ENCODE assay signal across 14 cellular contexts in the genomic region with DNA sequence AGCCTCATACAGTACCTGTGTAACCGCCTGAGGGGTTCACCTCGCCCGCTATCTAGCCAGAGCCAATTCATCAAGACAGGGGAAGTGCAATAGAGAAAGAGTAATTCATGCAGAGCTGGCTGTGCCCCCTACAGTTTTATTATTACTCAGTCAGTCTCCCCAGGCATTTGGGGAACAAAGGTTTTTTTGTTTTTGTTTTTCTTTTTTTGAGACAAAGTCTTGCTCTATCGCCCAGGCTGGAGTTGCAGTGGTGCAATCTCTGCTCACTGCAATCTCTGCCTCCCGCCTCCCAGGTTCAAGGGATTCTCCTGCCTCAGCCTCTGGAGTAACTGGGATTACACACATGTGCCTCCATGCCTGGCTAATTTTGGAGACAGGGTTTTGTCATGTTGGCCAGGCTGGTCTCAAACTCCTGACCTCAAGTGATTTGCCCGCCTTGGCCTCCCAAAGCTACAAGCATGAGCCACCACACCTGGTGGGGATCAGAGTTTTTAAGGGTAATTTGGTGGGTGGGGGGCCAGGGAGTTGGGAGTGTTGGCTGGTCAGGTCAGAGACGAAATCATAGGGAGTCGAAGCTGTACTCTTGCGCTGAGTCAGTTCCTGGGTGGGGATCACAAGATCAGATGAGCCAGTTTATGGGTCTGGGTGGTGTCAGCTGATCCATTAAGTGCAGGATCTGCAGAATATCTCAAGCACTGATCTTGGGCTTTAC.
DNase-seq lines count a peak whose midpoint lies in the region; ATAC-seq, FAIRE-seq and TF ChIP-seq lines count a peak whose summit lies in the region.
"Had no signal": no experiment of that assay in that cellular context is flagged by ENCODE, and none has a peak within 500 bp of the region (broad histone marks: within the 10 kb centered on the region; RNA-seq: fewer than 3 reads in every experiment).

No MANE protein-coding gene starts in this region.

- H3K4me1 Mint-ChIP-seq in nephron progenitor cell, result peaks cover 41% of the 10 kb centered on the region
- peaks cover 8% of the 10 kb centered on the region for H3K4me1 Mint-ChIP-seq in endodermal cell

- WGBS in endodermal cell (ENCODE audit: insufficient coverage in 1 of 2, insufficient read length in 1 of 2), 2 experiments, result 89 to 91% methylated on average over 8 to 9 of the region's 9 CpGs

- no peak overlapping the region for H3K9ac ChIP-seq in endodermal cell (ENCODE audit: extremely low read depth, low read length, poor library complexity, severe bottlenecking)

- H3K27me3 ChIP-seq in MG63, result no peaks in the 10 kb centered on the region
- no peaks in the 10 kb centered on the region for H3K27me3 ChIP-seq in bronchial epithelial cell (ENCODE audit: control insufficient read depth, insufficient read depth, low read length)
- no peaks in the 10 kb centered on the region for H3K27me3 ChIP-seq in endodermal cell (ENCODE audit: control insufficient read depth, insufficient read depth, low read length, poor library complexity, severe bottlenecking)
- H3K27me3 ChIP-seq: BLaER1 treated with 17β-estradiol and CSF1 and Interleukin-3, amounts not matched to agents 10 nM and 100 nM had no signal

- DNase-seq in GM12865 (ENCODE audit: low read depth), result peak; percentile 17
- peak; percentile 6 for DNase-seq in MG63
- peak; percentile 48 for DNase-seq in bronchial epithelial cell (ENCODE audit: low read depth)
- no peak for DNase-seq in nephron progenitor cell
- DNase-seq in activated CD4-positive, alpha-beta T cell treated with anti-CD3 and anti-CD28 coated beads, Interleukin-2, amount 50 U/mL, for 4 hours, result no peak
- DNase-seq in activated CD8-positive, alpha-beta memory T cell treated with anti-CD3 and anti-CD28 coated beads, Interleukin-2, amount 50 U/mL, for 4 hours, result no peak
- no peak for DNase-seq in endodermal cell
- DNase-seq: activated CD8-positive, alpha-beta T cell treated with anti-CD3 and anti-CD28 coated beads, Interleukin-2, amount 10 ng/mL, durations not matched to agents 7 days and 5 days; activated naive CD4-positive, alpha-beta T cell; NCI-H1436 treated with DMSO at 0.1 percent for 48 hours; NCI-H524 had no signal

- H3K9me3 ChIP-seq in MG63 (no peaks in the 10 kb centered on the region), endodermal cell (ENCODE audit: control insufficient read depth, low read length) (no peaks in the 10 kb centered on the region)
- H3K9me3 ChIP-seq: BLaER1 treated with 17β-estradiol and CSF1 and Interleukin-3, amounts not matched to agents 10 nM and 100 nM had no signal

- H3K36me3 ChIP-seq in MG63 (no peaks in the 10 kb centered on the region), bronchial epithelial cell (ENCODE audit: control insufficient read depth, insufficient read depth, low read length) (no peaks in the 10 kb centered on the region), endodermal cell (ENCODE audit: control insufficient read depth, insufficient read depth, low read length) (no peaks in the 10 kb centered on the region)
- H3K36me3 ChIP-seq: BLaER1 treated with 17β-estradiol and CSF1 and Interleukin-3, amounts not matched to agents 10 nM and 100 nM had no signal

- no peaks in the 10 kb centered on the region for H3K4me1 ChIP-seq in endodermal cell (ENCODE audit: control insufficient read depth, insufficient read depth, low read length)

- H3K4me3 Mint-ChIP-seq in nephron progenitor cell (peak overlapping the region; percentile 20), endodermal cell (no peak overlapping the region)
- H3K4me3 Mint-ChIP-seq: activated CD8-positive, alpha-beta T cell treated with anti-CD3 and anti-CD28 coated beads, Interleukin-2, amount 10 ng/mL, durations not matched to agents 7 days and 5 days; brain had no signal

- H3K36me3 Mint-ChIP-seq in nephron progenitor cell (ENCODE audit: low read depth) (no peaks in the 10 kb centered on the region), endodermal cell (ENCODE audit: low read depth) (no peaks in the 10 kb centered on the region)
- H3K36me3 Mint-ChIP-seq: brain had no signal

- H3K27ac Mint-ChIP-seq in nephron progenitor cell, result no peak overlapping the region
- H3K27ac Mint-ChIP-seq in endodermal cell, result no peak overlapping the region
- H3K27ac Mint-ChIP-seq: activated CD8-positive, alpha-beta T cell treated with anti-CD3 and anti-CD28 coated beads, Interleukin-2, amount 10 ng/mL, durations not matched to agents 7 days and 5 days; brain had no signal

- ATAC-seq in HG03469 (IDR thresholded peaks at IDR 0.05; ENCODE audit: unreplicated experiment), result no peak
- ATAC-seq: activated CD8-positive, alpha-beta T cell treated with anti-CD3 and anti-CD28 coated beads, Interleukin-2, amount 10 ng/mL, durations not matched to agents 7 days and 5 days had no signal

- H3K4me3 ChIP-seq in GM12865 (ENCODE audit: low read depth, low read length) (no peak overlapping the region), MG63 (no peak overlapping the region), bronchial epithelial cell (ENCODE audit: low read depth, low read length) (no peak overlapping the region), endodermal cell (ENCODE audit: low read length) (no peak overlapping the region)
- H3K4me3 ChIP-seq: BLaER1 treated with 17β-estradiol and CSF1 and Interleukin-3, amounts not matched to agents 10 nM and 100 nM had no signal

- H3K27me3 Mint-ChIP-seq in nephron progenitor cell (ENCODE audit: low read depth, poor library complexity), result peaks cover 3% of the 10 kb centered on the region
- peaks cover 7% of the 10 kb centered on the region for H3K27me3 Mint-ChIP-seq in endodermal cell (ENCODE audit: insufficient read depth)

- TF ChIP-seq CTCF in GM12865 (IDR thresholded peaks at IDR 0.05; ENCODE audit: insufficient read depth, low read depth, low read length, missing control alignments) (no peak), bronchial epithelial cell (IDR thresholded peaks at IDR 0.05; ENCODE audit: insufficient read depth, low read length, severe bottlenecking) (no peak), nephron progenitor cell (IDR thresholded peaks at IDR 0.05) (no peak), endodermal cell (conservative IDR thresholded peaks at IDR 0.05) (no peak)

- no peak for FAIRE-seq in bronchial epithelial cell (lab: Jason Lieb, UNC)

- no peak overlapping the region for H3K27ac ChIP-seq in endodermal cell (ENCODE audit: low read depth, low read length)

- H3K9me3 Mint-ChIP-seq in nephron progenitor cell, result no peaks in the 10 kb centered on the region
- H3K9me3 Mint-ChIP-seq in endodermal cell, result no peaks in the 10 kb centered on the region
- H3K9me3 Mint-ChIP-seq: brain had no signal

Comparison
In these comparisons a context has a peak if more than half of its experiments do, and no peak if none do; other contexts are left out.
1. DNase-seq: peak in GM12865 (single experiment), MG63 (single experiment) and bronchial epithelial cell (single experiment); none in nephron progenitor cell (single experiment), activated CD4-positive, alpha-beta T cell treated with anti-CD3 and anti-CD28 coated beads, Interleukin-2, amount 50 U/mL, for 4 hours (0 of 2), activated CD8-positive, alpha-beta memory T cell treated with anti-CD3 and anti-CD28 coated beads, Interleukin-2, amount 50 U/mL, for 4 hours (single experiment) and endodermal cell (single experiment).